In the genomic region with DNA sequence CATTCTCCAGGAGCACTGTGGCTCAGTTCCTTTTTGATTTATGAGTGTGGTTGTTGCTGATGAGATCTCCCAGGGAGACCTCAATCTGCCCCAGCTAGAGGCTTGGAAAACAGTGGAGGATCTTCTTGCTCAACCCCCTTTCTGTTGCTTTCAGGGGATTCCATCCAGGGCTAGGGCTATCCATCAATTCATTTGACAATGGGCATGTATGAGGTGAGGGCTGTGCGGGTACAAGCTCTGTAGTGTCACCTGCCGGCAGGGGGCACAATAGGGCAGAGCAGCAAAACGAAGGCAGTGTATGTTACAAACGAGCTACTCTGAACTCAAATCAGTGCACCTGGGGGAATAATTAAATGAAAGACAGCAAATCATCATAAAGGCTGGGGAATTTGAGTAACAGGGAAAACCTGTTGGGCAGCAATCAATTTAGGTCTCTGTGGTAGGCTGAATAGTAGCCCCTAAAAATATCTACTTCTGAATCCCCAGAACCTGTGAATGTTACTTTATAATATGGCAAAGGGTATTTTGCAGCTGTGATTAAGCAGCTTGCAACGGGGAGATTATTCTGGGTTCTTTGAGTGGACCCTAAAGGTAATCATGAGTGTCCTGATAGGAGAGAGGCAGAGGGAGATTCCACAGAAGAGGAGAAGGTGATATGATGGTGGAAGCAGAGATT, we compare ENCODE assay signal across 8 cellular contexts.
DNase-seq lines count a peak whose midpoint lies in the region; ATAC-seq and TF ChIP-seq lines count a peak whose summit lies in the region.

No MANE protein-coding gene starts in this region.

- no peak for TF ChIP-seq POLR2A in uterus (IDR thresholded peaks at IDR 0.05)

- DNase-seq in NOMO-1 treated with DMSO at 0.1 percent for 48 hours (lab: John Stamatoyannopoulos, UW; ENCODE audit: unreplicated experiment) (peak; percentile 43), NOMO-1 treated with dmso at 0.1 percent for 144 hours (lab: John Stamatoyannopoulos, UW; ENCODE audit: unreplicated experiment) (no peak), Karpas-422 (peak; percentile 88), RWPE2 (ENCODE audit: low spot score) (no peak), glomerular visceral epithelial cell (ENCODE audit: extremely low spot score) (peak; percentile 41), pulmonary artery endothelial cell (ENCODE audit: low read depth, low spot score) (peak; percentile 15), uterus (peak; percentile 45 to 49)
- DNase-seq in activated T-helper 2 cell treated with anti-CD3 and anti-CD28 coated beads, Interferon-gamma antibody, Interleukin-2, Interleukin-4, amounts not matched to agents 10 μg/mL and 5 μg/mL and 100 μg/mL, durations not matched to agents 14 hours and 24 hours and 36 hours (ENCODE audit: low spot score): peak; percentile 55

- no peaks in the 10 kb centered on the region for H3K36me3 Mint-ChIP-seq in activated T-helper 2 cell treated with anti-CD3 and anti-CD28 coated beads, Interferon-gamma antibody, Interleukin-2, Interleukin-4, amounts not matched to agents 10 μg/mL and 5 μg/mL and 100 μg/mL, durations not matched to agents 14 hours and 24 hours and 36 hours (ENCODE audit: low read depth)

- H3K27ac ChIP-seq in Karpas-422 (ENCODE audit: low read length): no peak overlapping the region
- no peak overlapping the region for H3K27ac ChIP-seq in RWPE2 (ENCODE audit: poor library complexity, severe bottlenecking)
- peak overlapping the region in 1 of 2 donors; percentile 27 for H3K27ac ChIP-seq in uterus

- H3K27me3 Mint-ChIP-seq in activated T-helper 2 cell treated with anti-CD3 and anti-CD28 coated beads, Interferon-gamma antibody, Interleukin-2, Interleukin-4, amounts not matched to agents 10 μg/mL and 5 μg/mL and 100 μg/mL, durations not matched to agents 14 hours and 24 hours and 36 hours (ENCODE audit: low read depth): peaks cover 30% of the 10 kb centered on the region

- H3K9ac ChIP-seq in Karpas-422 (ENCODE audit: low read length): no peak overlapping the region

- H3K79me2 ChIP-seq in Karpas-422 (ENCODE audit: low read length): no peaks in the 10 kb centered on the region

- intact Hi-C loops in activated T-helper 2 cell treated with anti-CD3 and anti-CD28 coated beads, Interferon-gamma antibody, Interleukin-2, Interleukin-4, amounts not matched to agents 10 μg/mL and 5 μg/mL and 100 μg/mL, durations not matched to agents 14 hours and 24 hours and 36 hours (cut with micrococcal nuclease): loop anchor here (1.0 to 2.0 kb wide), 3 partner anchors 131 to 759 kb away; no protein-coding TSS in a partner anchor
- intact Hi-C loops in uterus (cut with DNase I; ENCODE audit: low total_unique reads): loop anchor here (10.0 kb wide), 1 partner anchor 243 kb away; no protein-coding TSS in a partner anchor

- no peak overlapping the region for H3K4me3 Mint-ChIP-seq in activated T-helper 2 cell treated with anti-CD3 and anti-CD28 coated beads, Interferon-gamma antibody, Interleukin-2, Interleukin-4, amounts not matched to agents 10 μg/mL and 5 μg/mL and 100 μg/mL, durations not matched to agents 14 hours and 24 hours and 36 hours (ENCODE audit: low read depth)

- H3K9me3 Mint-ChIP-seq in activated T-helper 2 cell treated with anti-CD3 and anti-CD28 coated beads, Interferon-gamma antibody, Interleukin-2, Interleukin-4, amounts not matched to agents 10 μg/mL and 5 μg/mL and 100 μg/mL, durations not matched to agents 14 hours and 24 hours and 36 hours: no peaks in the 10 kb centered on the region

- no peaks in the 10 kb centered on the region for H3K9me2 ChIP-seq in Karpas-422 (replicated peaks; ENCODE audit: insufficient read depth, low read length)

- no peak overlapping the region for H3K4me2 ChIP-seq in Karpas-422 (ENCODE audit: low read depth, low read length, poor library complexity, severe bottlenecking)

- H2AFZ ChIP-seq in Karpas-422 (ENCODE audit: low read length): no peak overlapping the region

- H3K4me1 ChIP-seq in Karpas-422 (ENCODE audit: low read length) (no peaks in the 10 kb centered on the region), RWPE2 (ENCODE audit: insufficient read depth, poor library complexity, severe bottlenecking) (no peaks in the 10 kb centered on the region), uterus (no peaks in the 10 kb centered on the region)

- H3K4me1 Mint-ChIP-seq in activated T-helper 2 cell treated with anti-CD3 and anti-CD28 coated beads, Interferon-gamma antibody, Interleukin-2, Interleukin-4, amounts not matched to agents 10 μg/mL and 5 μg/mL and 100 μg/mL, durations not matched to agents 14 hours and 24 hours and 36 hours (ENCODE audit: low read depth): no peaks in the 10 kb centered on the region

- peak; percentile 74 for ATAC-seq in RWPE2 (ENCODE audit: low read depth)

- H3K27me3 ChIP-seq in Karpas-422 (ENCODE audit: low read length) (no peaks in the 10 kb centered on the region), RWPE2 (ENCODE audit: insufficient read depth, poor library complexity, severe bottlenecking) (no peaks in the 10 kb centered on the region), uterus (no peaks in the 10 kb centered on the region)

- H3K36me3 ChIP-seq in Karpas-422 (ENCODE audit: insufficient read depth, low read length) (no peaks in the 10 kb centered on the region), RWPE2 (ENCODE audit: low read depth) (no peaks in the 10 kb centered on the region), uterus (no peaks in the 10 kb centered on the region)

- no peaks in the 10 kb centered on the region for H4K20me1 ChIP-seq in Karpas-422 (ENCODE audit: insufficient read depth, low read depth, low read length)

- TF ChIP-seq CTCF in RWPE2 (IDR thresholded peaks at IDR 0.05; ENCODE audit: poor library complexity, severe bottlenecking) (peak; percentile 83), uterus (IDR thresholded peaks at IDR 0.05) (peak; percentile 50 to 68 (median 64))

- H3K9me3 ChIP-seq in Karpas-422 (ENCODE audit: low read length) (no peaks in the 10 kb centered on the region), RWPE2 (ENCODE audit: severe bottlenecking) (no peaks in the 10 kb centered on the region), uterus (no peaks in the 10 kb centered on the region)

- H3K27ac Mint-ChIP-seq in activated T-helper 2 cell treated with anti-CD3 and anti-CD28 coated beads, Interferon-gamma antibody, Interleukin-2, Interleukin-4, amounts not matched to agents 10 μg/mL and 5 μg/mL and 100 μg/mL, durations not matched to agents 14 hours and 24 hours and 36 hours: no peak overlapping the region

- H3K4me3 ChIP-seq in Karpas-422 (ENCODE audit: low read length) (no peak overlapping the region), RWPE2 (ENCODE audit: severe bottlenecking) (no peak overlapping the region), uterus (no peak overlapping the region)

Comparison
In these comparisons a context has a peak if more than half of its experiments do, and no peak if none do; other contexts are left out.
1. DNase-seq: peak in NOMO-1 treated with DMSO at 0.1 percent for 48 hours (single experiment), Karpas-422 (single experiment), activated T-helper 2 cell treated with anti-CD3 and anti-CD28 coated beads, Interferon-gamma antibody, Interleukin-2, Interleukin-4, amounts not matched to agents 10 μg/mL and 5 μg/mL and 100 μg/mL, durations not matched to agents 14 hours and 24 hours and 36 hours (single experiment), glomerular visceral epithelial cell (single experiment), pulmonary artery endothelial cell (single experiment) and uterus (2 of 2); none in NOMO-1 treated with dmso at 0.1 percent for 144 hours (single experiment) and RWPE2 (single experiment).